33 cellular contexts compared by ENCODE assay signal in the genomic region with DNA sequence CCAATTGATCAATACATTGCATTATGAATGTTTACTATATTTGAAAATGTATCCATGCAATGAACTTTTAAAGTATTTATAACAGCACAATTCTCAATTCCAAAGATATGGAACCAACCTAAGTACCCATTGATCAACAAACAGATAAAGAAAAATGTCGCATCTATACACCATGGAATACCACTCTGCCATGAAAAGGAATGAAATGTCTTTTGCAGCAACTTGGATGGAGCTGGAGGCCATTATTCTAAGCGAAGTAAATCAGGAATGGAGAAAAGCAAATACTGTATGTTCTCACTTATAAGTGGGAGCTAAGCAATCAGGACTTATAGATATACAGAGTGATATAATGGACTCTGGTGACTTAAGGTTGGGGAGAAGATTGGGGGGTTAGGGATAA.
"Had no signal": no experiment of that assay in that cellular context is flagged by ENCODE, and none has a peak within 500 bp of the region (broad histone marks: within the 10 kb centered on the region; RNA-seq: fewer than 3 reads in every experiment).

No MANE protein-coding gene starts in this region.

- H3K36me3 ChIP-seq: adrenal gland, ascending aorta, brain microvascular endothelial cell, breast epithelium, cardiac muscle cell had no signal

- H3K27ac ChIP-seq: adrenal gland, ascending aorta, body of pancreas, brain microvascular endothelial cell, breast epithelium, cardiac muscle cell had no signal

- H3K27me3 ChIP-seq: adrenal gland, ascending aorta, body of pancreas, brain microvascular endothelial cell, breast epithelium, cardiac muscle cell had no signal

- FAIRE-seq: astrocyte, bronchial epithelial cell had no signal

- ATAC-seq: activated naive CD4-positive, alpha-beta T cell treated with anti-CD3 and anti-CD28 coated beads, Interleukin-2, amount 50 U/mL, for 72 hours; activated naive CD8-positive, alpha-beta T cell treated with anti-CD3 and anti-CD28 coated beads, Interleukin-2, amount 50 U/mL, for 24 hours; activated T-cell treated with anti-CD3 and anti-CD28 coated beads, Interleukin-2, amount 50 U/mL, for 4 hours; activated T-cell treated with anti-CD3 and anti-CD28 coated beads, Interleukin-2, amount 50 U/mL, for 72 hours; activated T-helper 17 cell treated with anti-CD3 and anti-CD28 coated beads, Interleukin-2, amount 50 U/mL, for 72 hours; body of pancreas had no signal

- DNase-seq: activated effector memory CD4-positive, alpha-beta T cell treated with anti-CD3 and anti-CD28 coated beads, Interleukin-2, amount 50 U/mL, for 16 hours; activated effector memory CD4-positive, alpha-beta T cell treated with Interleukin-2 at 50 U/mL for 16 hours; activated gamma-delta T cell; activated gamma-delta T cell treated with Interleukin-2 at 50 U/mL for 16 hours; activated naive CD4-positive, alpha-beta T cell; activated naive CD4-positive, alpha-beta T cell treated with anti-CD3 and anti-CD28 coated beads for 36 hours; activated naive CD4-positive, alpha-beta T cell treated with anti-CD3 and anti-CD28 coated beads, Interleukin-2, amount 10 ng/mL, durations not matched to agents 7 days and 5 days; activated naive CD4-positive, alpha-beta T cell treated with anti-CD3 and anti-CD28 coated beads, Interleukin-2, amount 50 U/mL, for 16 hours; activated naive CD4-positive, alpha-beta T cell treated with Interleukin-2 at 50 U/mL for 16 hours; activated naive CD8-positive, alpha-beta T cell treated with anti-CD3 and anti-CD28 coated beads for 36 hours; activated naive CD8-positive, alpha-beta T cell treated with anti-CD3 and anti-CD28 coated beads, Interleukin-2, amount 10 ng/mL, durations not matched to agents 7 days and 5 days; activated naive CD8-positive, alpha-beta T cell treated with anti-CD3 and anti-CD28 coated beads, Interleukin-2, amount 50 U/mL, for 24 hours; activated T-cell treated with anti-CD3 and anti-CD28 coated beads, Interleukin-2, amount 50 U/mL, for 24 hours; activated T-cell treated with anti-CD3 and anti-CD28 coated beads, Interleukin-2, amount 50 U/mL, for 4 hours; activated T-cell treated with anti-CD3 and anti-CD28 coated beads, Interleukin-2, amount 50 U/mL, for 48 hours; activated T-cell treated with anti-CD3 and anti-CD28 coated beads, Interleukin-2, amount 50 U/mL, for 72 hours; adrenal gland; amniotic stem cell; amygdala; anterior cingulate cortex; aorta; body of pancreas; brain microvascular endothelial cell; caudate nucleus; central memory CD4-positive, alpha-beta T cell; cerebellar nuclear complex had no signal

- H3K9me3 ChIP-seq: adrenal gland, ascending aorta, body of pancreas, breast epithelium had no signal

- H3K4me3 ChIP-seq: adrenal gland, ascending aorta, body of pancreas, breast epithelium, cardiac muscle cell had no signal

- H3K4me1 ChIP-seq: adrenal gland, ascending aorta, body of pancreas, breast epithelium had no signal
